15 cellular contexts compared by ENCODE assay signal in the genomic region with DNA sequence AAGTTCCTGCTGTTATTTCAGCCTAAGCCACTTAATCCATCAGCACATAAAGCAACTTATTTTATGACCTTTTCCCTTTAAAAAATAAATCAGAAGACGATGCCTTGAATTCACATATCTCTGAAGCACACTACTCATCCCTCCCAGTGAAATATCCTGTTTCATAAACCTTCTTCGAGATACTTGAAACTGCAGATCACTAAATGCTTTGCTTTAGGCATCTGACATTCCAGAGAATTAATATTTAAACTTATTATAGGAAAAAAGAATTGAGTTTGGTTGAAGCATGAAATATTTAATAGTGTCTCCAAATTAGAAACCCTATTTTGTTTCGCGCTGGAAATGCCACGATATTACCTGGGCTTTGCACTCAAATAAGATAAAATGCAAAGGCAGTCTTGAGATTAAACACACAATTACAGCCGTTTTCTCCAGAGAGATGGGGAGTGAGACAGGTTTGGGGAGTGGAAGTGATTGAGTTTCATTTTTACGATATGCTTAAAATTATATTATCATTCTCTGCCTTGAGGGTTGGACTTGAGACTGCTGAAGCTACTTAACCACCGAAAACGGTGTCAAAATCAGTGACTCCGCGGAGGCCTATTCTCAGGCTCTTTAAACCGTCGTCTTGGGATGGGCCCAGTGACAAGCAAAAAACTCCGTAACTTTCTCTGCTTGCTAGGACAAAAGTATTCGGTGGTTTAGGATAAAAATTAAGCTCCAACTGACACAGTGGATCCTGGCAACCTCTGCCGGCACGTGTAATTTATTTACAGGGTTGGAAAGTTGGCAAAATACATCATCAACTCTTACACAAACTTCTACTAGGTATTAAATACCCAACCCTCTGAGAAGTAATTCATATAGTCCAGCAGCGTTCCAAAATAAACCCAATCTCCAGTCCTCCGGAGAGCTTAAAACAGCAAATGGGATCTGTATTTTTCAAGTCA. TPM values are rescaled to one million over a fixed set of nuclear protein-coding genes. Genes with fewer than 3 reads are reported as not detected.
"Had no signal": no experiment of that assay in that cellular context is flagged by ENCODE, and none has a peak within 500 bp of the region (broad histone marks: within the 10 kb centered on the region; RNA-seq: fewer than 3 reads in every experiment).

No MANE protein-coding gene starts in this region.

- H3K27ac ChIP-seq: psoas muscle, suprapubic skin had no signal

- H3K27ac Mint-ChIP-seq: activated naive CD4-positive, alpha-beta T cell treated with anti-CD3 and anti-CD28 coated beads, Interleukin-2, amount 50 U/mL, for 72 hours; activated T-cell treated with anti-CD3 and anti-CD28 coated beads, Interleukin-2, amount 50 U/mL, for 24 hours; naive thymus-derived CD4-positive, alpha-beta T cell; type B pancreatic cell had no signal

- H3K9me3 ChIP-seq: psoas muscle, suprapubic skin had no signal

- H3K4me3 ChIP-seq: lung, psoas muscle, suprapubic skin had no signal

- H3K36me3 ChIP-seq: suprapubic skin had no signal

- DNase-seq: activated CD4-positive, alpha-beta T cell treated with anti-CD3 and anti-CD28 coated beads, Interleukin-2, amount 50 U/mL, for 4 hours; activated CD4-positive, CD25-positive, alpha-beta regulatory T cell treated with anti-CD3 and anti-CD28 coated beads, Interleukin-2, amount 50 U/mL, for 72 hours; activated effector memory CD4-positive, alpha-beta T cell treated with Interleukin-2 at 50 U/mL for 16 hours; activated T-cell treated with anti-CD3 and anti-CD28 coated beads, Interleukin-2, amount 50 U/mL, for 24 hours; hippocampal formation; naive thymus-derived CD4-positive, alpha-beta T cell; psoas muscle; stimulated activated CD4-positive, alpha-beta T cell treated with anti-CD3 and anti-CD28 coated beads, Interleukin-4, amount 100 ng/mL, for 1 hour; stimulated activated CD8-positive, alpha-beta memory T cell treated with anti-CD3 and anti-CD28 coated beads, Interleukin-4, amount 100 ng/mL, for 48 hours; stimulated activated naive CD8-positive, alpha-beta T cell treated with anti-CD3 and anti-CD28 coated beads, Interleukin-15, Interleukin-2, amounts not matched to agents 100 U/mL and 50 U/mL, for 24 hours had no signal

- H3K4me1 ChIP-seq: psoas muscle, suprapubic skin had no signal

- ATAC-seq: activated naive CD4-positive, alpha-beta T cell treated with anti-CD3 and anti-CD28 coated beads, Interleukin-2, amount 50 U/mL, for 72 hours; naive thymus-derived CD4-positive, alpha-beta T cell; psoas muscle; stimulated activated naive CD8-positive, alpha-beta T cell treated with anti-CD3 and anti-CD28 coated beads, Interleukin-15, Interleukin-2, amounts not matched to agents 100 U/mL and 50 U/mL, for 24 hours had no signal

- H3K9me3 Mint-ChIP-seq: activated naive CD4-positive, alpha-beta T cell treated with anti-CD3 and anti-CD28 coated beads, Interleukin-2, amount 50 U/mL, for 72 hours; activated T-cell treated with anti-CD3 and anti-CD28 coated beads, Interleukin-2, amount 50 U/mL, for 24 hours; naive thymus-derived CD4-positive, alpha-beta T cell; type B pancreatic cell had no signal

- H3K36me3 Mint-ChIP-seq: activated naive CD4-positive, alpha-beta T cell treated with anti-CD3 and anti-CD28 coated beads, Interleukin-2, amount 50 U/mL, for 72 hours; naive thymus-derived CD4-positive, alpha-beta T cell; type B pancreatic cell had no signal

- H3K4me3 Mint-ChIP-seq: activated T-cell treated with anti-CD3 and anti-CD28 coated beads, Interleukin-2, amount 50 U/mL, for 24 hours; naive thymus-derived CD4-positive, alpha-beta T cell had no signal

RNA-seq across cellular contexts. Expression of gene GLIS1, which starts 9.2 kb away (rescaled TPM):
- total RNA-seq: activated naive CD4-positive, alpha-beta T cell treated with anti-CD3 and anti-CD28 coated beads, Interleukin-2, amount 50 U/mL, for 72 hours; naive thymus-derived CD4-positive, alpha-beta T cell; T-helper 2 cell treated with Interferon-gamma antibody and Interleukin-4, amounts not matched to agents 100 ng/mL and 5 ng/mL, for 36 hours had no signal
- polyA plus RNA-seq: naive thymus-derived CD4-positive, alpha-beta T cell had no signal
